In the genomic region with DNA sequence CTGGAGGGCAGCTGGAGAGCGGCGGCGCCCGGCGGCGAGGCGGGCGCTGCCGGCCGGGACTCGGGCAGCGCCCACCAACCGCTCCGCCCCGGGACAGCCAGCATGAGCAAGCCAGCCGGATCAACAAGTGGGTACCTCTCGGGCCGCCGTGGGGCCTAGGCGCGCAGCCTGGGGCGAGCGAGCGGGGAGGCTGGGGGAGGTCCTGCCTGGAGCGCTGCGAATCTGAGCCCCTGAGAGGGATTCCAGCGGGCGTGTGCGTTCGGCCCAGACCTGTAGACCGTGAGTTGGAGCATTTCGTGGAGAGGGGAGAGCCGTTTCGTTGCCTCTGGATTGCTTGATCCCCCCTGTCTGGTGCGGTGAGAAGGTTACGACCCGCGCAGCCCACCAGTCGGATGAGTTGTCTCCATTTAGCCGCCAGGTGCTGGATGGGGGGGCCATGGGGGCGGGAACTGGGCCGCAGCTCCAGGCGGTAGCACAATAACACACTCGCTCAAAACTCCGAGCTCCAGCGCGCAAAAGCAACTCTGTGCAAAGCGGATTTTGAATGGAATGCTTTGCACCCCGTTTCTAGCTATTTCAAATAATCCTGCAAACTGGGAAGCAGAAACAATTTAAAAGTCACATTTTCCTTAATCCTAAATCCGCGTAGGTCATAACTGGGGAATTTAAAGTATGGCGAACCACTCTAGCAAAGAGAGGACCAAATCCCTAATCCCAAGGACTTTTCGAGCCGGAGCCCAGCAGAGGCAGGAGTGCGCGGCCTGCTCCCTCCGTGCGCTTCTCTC, we compare ENCODE assay signal across 1 cellular context.
TF ChIP-seq lines count a peak whose summit lies in the region.

No MANE protein-coding gene starts in this region.

TF ChIP-seq in H1, 55 proteins besides CTCF, POLR2A, EP300 and RAD21 (continued from another document):
- TF ChIP-seq NRF1 (IDR thresholded peaks at IDR 0.05; ENCODE audit: low read depth, low read length) = no peak
- TF ChIP-seq POU5F1 (IDR thresholded peaks at IDR 0.05; ENCODE audit: low read depth, low read length) = no peak
- 0 out of 2 replicates have a peak, but pooled peaks have one; percentile 11 for TF ChIP-seq GABPA (IDR thresholded peaks at IDR 0.05; ENCODE audit: borderline replicate concordance, insufficient read depth, low read length)
- TF ChIP-seq CBX8 (IDR thresholded peaks at IDR 0.05; ENCODE audit: borderline replicate concordance, low read depth, low read length) = peak; percentile 72; the same call in 1 of the 2 replicates
- TF ChIP-seq SUZ12 (IDR thresholded peaks at IDR 0.05; ENCODE audit: low read length) = peak; percentile 36
- TF ChIP-seq EGR1 (IDR thresholded peaks at IDR 0.05; ENCODE audit: borderline replicate concordance, low read depth, low read length) = 0 out of 2 replicates have a peak, but pooled peaks have one; percentile 29
